In the genomic region with DNA sequence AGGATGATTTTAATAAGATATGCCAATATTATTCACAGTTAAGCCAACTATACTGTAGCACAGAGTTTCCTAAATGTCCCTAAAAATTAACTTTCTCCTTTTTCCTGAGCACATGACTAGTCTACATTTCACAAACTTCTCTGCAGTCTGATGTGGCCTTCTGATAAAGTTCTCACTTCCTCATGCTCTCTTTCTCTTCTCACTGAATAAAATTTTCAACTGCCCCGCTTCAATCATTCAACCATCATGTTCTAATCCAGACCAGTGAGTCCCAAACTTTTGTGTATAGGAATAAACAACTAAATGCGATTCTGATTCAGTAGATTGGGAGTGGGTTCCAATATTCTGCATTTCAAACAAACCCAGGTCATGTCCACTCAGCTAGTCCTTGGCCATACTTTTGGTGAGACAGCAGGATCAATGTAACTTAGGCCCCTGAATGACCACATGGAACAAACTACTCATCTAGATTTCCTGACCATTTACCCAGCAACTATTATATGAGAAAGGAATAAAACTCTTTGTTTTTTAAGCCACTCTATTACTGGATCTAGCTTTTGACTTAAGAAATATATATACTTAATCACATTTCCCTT, we compare ENCODE assay signal across 12 cellular contexts. TPM values are rescaled to one million over a fixed set of nuclear protein-coding genes. Genes with fewer than 3 reads are reported as not detected.
DNase-seq lines count a peak whose midpoint lies in the region; ATAC-seq and TF ChIP-seq lines count a peak whose summit lies in the region.
"Had no signal": no experiment of that assay in that cellular context is flagged by ENCODE, and none has a peak within 500 bp of the region (broad histone marks: within the 10 kb centered on the region; RNA-seq: fewer than 3 reads in every experiment).

No MANE protein-coding gene starts in this region.

- H2AFZ ChIP-seq in GM23338, result no peak overlapping the region

- no peaks in the 10 kb centered on the region for H3K27me3 Mint-ChIP-seq in GM23338 (ENCODE audit: insufficient read depth, low read depth, poor library complexity)
- H3K27me3 Mint-ChIP-seq in naive B cell, result no peaks in the 10 kb centered on the region
- no peaks in the 10 kb centered on the region for H3K27me3 Mint-ChIP-seq in effector memory CD8-positive, alpha-beta T cell

- H3F3A ChIP-seq in DOHH2 (ENCODE audit: control insufficient read depth, insufficient read depth), result peaks cover 6% of the 10 kb centered on the region; the same call in 1 of the 2 replicates
- H3F3A ChIP-seq in GM23338 (replicated peaks; ENCODE audit: low read depth), result no peaks in the 10 kb centered on the region

- H3K27ac ChIP-seq in DOHH2 (ENCODE audit: low read depth, low read length) (peak overlapping the region; percentile 31), GM23338 (ENCODE audit: low read depth) (no peak overlapping the region)
- H3K27ac ChIP-seq: heart left ventricle, right atrium auricular region had no signal

- H3K36me3 ChIP-seq in DOHH2 (ENCODE audit: control insufficient read depth, low read length) (peaks cover 3% of the 10 kb centered on the region), GM23338 (ENCODE audit: insufficient read depth) (no peaks in the 10 kb centered on the region)
- H3K36me3 ChIP-seq: right atrium auricular region had no signal

- H3K4me3 Mint-ChIP-seq in GM23338 (no peak overlapping the region), naive B cell (peak overlapping the region; percentile 0 to 63 (median 42))
- H3K4me3 Mint-ChIP-seq in effector memory CD8-positive, alpha-beta T cell, result no peak overlapping the region
- H3K4me3 Mint-ChIP-seq: activated T-cell treated with anti-CD3 and anti-CD28 coated beads, Interleukin-2, amount 50 U/mL, for 4 hours had no signal

- H3K4me2 ChIP-seq in DOHH2 (ENCODE audit: low read length) (peak overlapping the region; percentile 55), GM23338 (no peak overlapping the region)

- no peaks in the 10 kb centered on the region; the same call in 2 of the 3 replicates for H3K4me1 Mint-ChIP-seq in GM23338
- peaks cover 39 to 70% (median 53%) of the 10 kb centered on the region in 3 donors for H3K4me1 Mint-ChIP-seq in naive B cell
- H3K4me1 Mint-ChIP-seq in effector memory CD8-positive, alpha-beta T cell (ENCODE audit: low read depth in 2 of 2), result peaks cover 21 to 37% of the 10 kb centered on the region in 2 donors

- H3K4me1 ChIP-seq in DOHH2 (ENCODE audit: control insufficient read depth, low read length) (peaks cover 35% of the 10 kb centered on the region), GM23338 (ENCODE audit: insufficient read depth) (no peaks in the 10 kb centered on the region)
- H3K4me1 ChIP-seq: right atrium auricular region had no signal

- TF ChIP-seq CTCF in DOHH2 (IDR thresholded peaks at IDR 0.05; ENCODE audit: low read depth, low read length, poor library complexity, severe bottlenecking), result no peak
- TF ChIP-seq CTCF in GM23338 (conservative IDR thresholded peaks at IDR 0.05; ENCODE audit: low read depth in 2 of 2), result no peak

- H3K4me3 ChIP-seq in DOHH2 (ENCODE audit: low read length) (peak overlapping the region; percentile 51), GM23338 (no peak overlapping the region)
- H3K4me3 ChIP-seq: heart left ventricle, right atrium auricular region had no signal

- ATAC-seq in GM23338, result no peak
- peak; percentile 63 to 69 for ATAC-seq in naive B cell (ENCODE audit: low read depth in 2 of 2)
- no peak for ATAC-seq in GM21619 (IDR thresholded peaks at IDR 0.05; ENCODE audit: unreplicated experiment)
- no peak for ATAC-seq in effector memory CD8-positive, alpha-beta T cell (replicated peaks)
- ATAC-seq: activated T-cell treated with anti-CD3 and anti-CD28 coated beads, Interleukin-2, amount 50 U/mL, for 4 hours; heart left ventricle; Right ventricle myocardium inferior had no signal

- H3K79me2 ChIP-seq in DOHH2 (ENCODE audit: control insufficient read depth, low read length), result peaks cover 95% of the 10 kb centered on the region
- H3K79me2 ChIP-seq in GM23338 (replicated peaks; ENCODE audit: insufficient read depth), result peaks cover 99% of the 10 kb centered on the region

- H3K27ac Mint-ChIP-seq in GM23338 (peak overlapping the region; percentile 11), naive B cell (peak overlapping the region; percentile 0 to 94 (median 82))
- peak overlapping the region in 1 of 2 donors; percentile 51 for H3K27ac Mint-ChIP-seq in effector memory CD8-positive, alpha-beta T cell

- DNase-seq in GM23338 (ENCODE audit: low spot score), result no peak
- DNase-seq in OCI-M1 (lab: John Stamatoyannopoulos, UW), result peak; percentile 78
- peak; percentile 18 for DNase-seq in naive B cell
- DNase-seq in stimulated activated CD4-positive, alpha-beta T cell treated with anti-CD3 and anti-CD28 coated beads, Interleukin-4, amount 100 ng/mL, for 24 hours, result no peak
- DNase-seq in effector memory CD8-positive, alpha-beta T cell, result no peak
- DNase-seq: activated T-cell treated with anti-CD3 and anti-CD28 coated beads, Interleukin-2, amount 50 U/mL, for 4 hours; heart left ventricle; NCI-H1105 had no signal

- H4K20me1 ChIP-seq in DOHH2 (ENCODE audit: control insufficient read depth, insufficient read depth, low read depth, low read length), result no peaks in the 10 kb centered on the region
- H4K20me1 ChIP-seq in GM23338 (replicated peaks; ENCODE audit: insufficient read depth), result peaks cover 11% of the 10 kb centered on the region; the same call in 1 of the 2 replicates

- H3K27me3 ChIP-seq in DOHH2 (ENCODE audit: control insufficient read depth, low read length) (no peaks in the 10 kb centered on the region), GM23338 (ENCODE audit: insufficient read depth) (no peaks in the 10 kb centered on the region)
- H3K27me3 ChIP-seq: heart left ventricle, right atrium auricular region had no signal

- H3K36me3 Mint-ChIP-seq in GM23338 (ENCODE audit: low read depth) (peaks cover 13% of the 10 kb centered on the region; the same call in 2 of the 3 replicates), naive B cell (peaks cover 14 to 18% of the 10 kb centered on the region in 2 donors)
- H3K36me3 Mint-ChIP-seq in effector memory CD8-positive, alpha-beta T cell (ENCODE audit: insufficient read depth), result peaks cover 13% of the 10 kb centered on the region

- 0 out of 2 replicates have a peak, but pooled peaks cover 4% of the 10 kb centered on the region for H3K9me3 ChIP-seq in DOHH2 (ENCODE audit: control insufficient read depth, insufficient read depth, low read length)
- H3K9me3 ChIP-seq: right atrium auricular region had no signal

- H3K9me3 Mint-ChIP-seq in GM23338, result peaks cover 11% of the 10 kb centered on the region
- peaks cover 3 to 13% (median 7%) of the 10 kb centered on the region in 7 donors for H3K9me3 Mint-ChIP-seq in naive B cell
- no peaks in the 10 kb centered on the region for H3K9me3 Mint-ChIP-seq in effector memory CD8-positive, alpha-beta T cell

- no peaks in the 10 kb centered on the region for H3K9me2 ChIP-seq in DOHH2 (replicated peaks; ENCODE audit: control insufficient read depth, low read length)
- H3K9me2 ChIP-seq in GM23338 (ENCODE audit: insufficient read depth), result no peaks in the 10 kb centered on the region

TF ChIP-seq in GM23338, 12 proteins besides CTCF, POLR2A, EP300 and RAD21 (continues in another document):
- TF ChIP-seq EZH2phosphoT487 (IDR thresholded peaks at IDR 0.05; ENCODE audit: unreplicated experiment) (no peak), ZNF114 (CRISPR knock-in tag; IDR thresholded peaks at IDR 0.05) (no peak), JUNB (IDR thresholded peaks at IDR 0.05; ENCODE audit: unreplicated experiment) (no peak), POLR2AphosphoS5 (IDR thresholded peaks at IDR 0.05; ENCODE audit: low read depth) (no peak), EZH2 (IDR thresholded peaks at IDR 0.05; ENCODE audit: low read depth, unreplicated experiment) (no peak), CREB1 (CRISPR knock-in tag; IDR thresholded peaks at IDR 0.05; ENCODE audit: low read depth) (no peak), STAT1 (IDR thresholded peaks at IDR 0.05; ENCODE audit: unreplicated experiment) (no peak)
- TF ChIP-seq, protein P1, sequence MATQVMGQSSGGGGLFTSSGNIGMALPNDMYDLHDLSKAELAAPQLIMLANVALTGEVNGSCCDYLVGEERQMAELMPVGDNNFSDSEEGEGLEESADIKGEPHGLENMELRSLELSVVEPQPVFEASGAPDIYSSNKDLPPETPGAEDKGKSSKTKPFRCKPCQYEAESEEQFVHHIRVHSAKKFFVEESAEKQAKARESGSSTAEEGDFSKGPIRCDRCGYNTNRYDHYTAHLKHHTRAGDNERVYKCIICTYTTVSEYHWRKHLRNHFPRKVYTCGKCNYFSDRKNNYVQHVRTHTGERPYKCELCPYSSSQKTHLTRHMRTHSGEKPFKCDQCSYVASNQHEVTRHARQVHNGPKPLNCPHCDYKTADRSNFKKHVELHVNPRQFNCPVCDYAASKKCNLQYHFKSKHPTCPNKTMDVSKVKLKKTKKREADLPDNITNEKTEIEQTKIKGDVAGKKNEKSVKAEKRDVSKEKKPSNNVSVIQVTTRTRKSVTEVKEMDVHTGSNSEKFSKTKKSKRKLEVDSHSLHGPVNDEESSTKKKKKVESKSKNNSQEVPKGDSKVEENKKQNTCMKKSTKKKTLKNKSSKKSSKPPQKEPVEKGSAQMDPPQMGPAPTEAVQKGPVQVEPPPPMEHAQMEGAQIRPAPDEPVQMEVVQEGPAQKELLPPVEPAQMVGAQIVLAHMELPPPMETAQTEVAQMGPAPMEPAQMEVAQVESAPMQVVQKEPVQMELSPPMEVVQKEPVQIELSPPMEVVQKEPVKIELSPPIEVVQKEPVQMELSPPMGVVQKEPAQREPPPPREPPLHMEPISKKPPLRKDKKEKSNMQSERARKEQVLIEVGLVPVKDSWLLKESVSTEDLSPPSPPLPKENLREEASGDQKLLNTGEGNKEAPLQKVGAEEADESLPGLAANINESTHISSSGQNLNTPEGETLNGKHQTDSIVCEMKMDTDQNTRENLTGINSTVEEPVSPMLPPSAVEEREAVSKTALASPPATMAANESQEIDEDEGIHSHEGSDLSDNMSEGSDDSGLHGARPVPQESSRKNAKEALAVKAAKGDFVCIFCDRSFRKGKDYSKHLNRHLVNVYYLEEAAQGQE (IDR thresholded peaks at IDR 0.05; ENCODE audit: unreplicated experiment), result no peak
- TF ChIP-seq, protein P2, sequence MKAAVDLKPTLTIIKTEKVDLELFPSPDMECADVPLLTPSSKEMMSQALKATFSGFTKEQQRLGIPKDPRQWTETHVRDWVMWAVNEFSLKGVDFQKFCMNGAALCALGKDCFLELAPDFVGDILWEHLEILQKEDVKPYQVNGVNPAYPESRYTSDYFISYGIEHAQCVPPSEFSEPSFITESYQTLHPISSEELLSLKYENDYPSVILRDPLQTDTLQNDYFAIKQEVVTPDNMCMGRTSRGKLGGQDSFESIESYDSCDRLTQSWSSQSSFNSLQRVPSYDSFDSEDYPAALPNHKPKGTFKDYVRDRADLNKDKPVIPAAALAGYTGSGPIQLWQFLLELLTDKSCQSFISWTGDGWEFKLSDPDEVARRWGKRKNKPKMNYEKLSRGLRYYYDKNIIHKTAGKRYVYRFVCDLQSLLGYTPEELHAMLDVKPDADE (IDR thresholded peaks at IDR 0.05), result no peak

RNA-seq across cellular contexts. Expression of a gene that starts 20.1 kb away (rescaled TPM):
- total RNA-seq in GM23338 (2014; rRNA removed; shearing (Covaris generic)), result 46.0 and 69.9 TPM in 2 replicates
- polyA plus RNA-seq in GM23338 (2016; fragmentation: Nextera tagmentation; extraction: Ambion mirVana), result 94.7 and 116 TPM in 2 replicates
- polyA plus RNA-seq in naive B cell (ENCODE audit: low read depth in 6 of 6), result 10 to 100 TPM; 35.7 to 47.9 (median 38.8) TPM

Comparison
In these comparisons a context has a peak if more than half of its experiments do, and no peak if none do; other contexts are left out.
1. ATAC-seq: peak in naive B cell (2 of 2); none in GM23338 (single experiment), GM21619 (single experiment) and effector memory CD8-positive, alpha-beta T cell (single experiment).
2. DNase-seq: peak in OCI-M1 (single experiment) and naive B cell (single experiment); none in GM23338 (single experiment), stimulated activated CD4-positive, alpha-beta T cell treated with anti-CD3 and anti-CD28 coated beads, Interleukin-4, amount 100 ng/mL, for 24 hours (single experiment) and effector memory CD8-positive, alpha-beta T cell (0 of 3).
3. H3K4me3 Mint-ChIP-seq: peak in naive B cell (8 of 8); none in GM23338 (single experiment) and effector memory CD8-positive, alpha-beta T cell (0 of 2).